ENCODE assay signal across 26 cellular contexts in the genomic region with DNA sequence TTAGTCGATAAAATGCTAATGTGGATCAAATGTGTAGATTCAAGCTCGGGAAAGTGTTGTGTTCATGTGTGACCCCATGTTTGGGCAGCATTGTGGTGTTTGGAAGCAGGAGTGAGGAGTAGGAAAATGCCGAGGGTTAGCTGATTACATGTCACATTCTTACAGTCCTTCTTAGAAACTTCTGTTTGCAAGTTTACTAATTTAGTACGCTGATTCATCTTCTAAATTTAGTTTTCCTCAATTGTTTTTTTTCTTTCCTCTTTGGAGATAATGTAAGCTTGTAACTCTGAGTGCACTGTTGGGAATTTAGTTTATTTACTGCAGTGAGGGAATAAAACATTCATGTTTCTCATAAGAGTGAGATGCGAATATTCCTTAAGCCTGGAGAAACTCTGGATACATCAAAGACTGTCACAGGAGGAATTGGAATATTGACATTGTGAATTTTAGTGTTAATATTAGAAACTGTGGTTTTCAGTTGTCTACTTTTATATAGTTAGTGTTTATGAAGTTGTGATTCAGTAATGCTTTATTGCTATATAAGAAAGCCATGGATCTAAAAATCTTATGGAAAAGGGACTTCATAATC.
DNase-seq lines count a peak whose midpoint lies in the region; ATAC-seq and TF ChIP-seq lines count a peak whose summit lies in the region.
"Had no signal": no experiment of that assay in that cellular context is flagged by ENCODE, and none has a peak within 500 bp of the region (broad histone marks: within the 10 kb centered on the region; RNA-seq: fewer than 3 reads in every experiment).

No MANE protein-coding gene starts in this region.

- H3K27me3 ChIP-seq in IMR-90 (ENCODE audit: control insufficient read depth, insufficient read depth, low read length) = no peaks in the 10 kb centered on the region
- H3K27me3 ChIP-seq in right atrium auricular region = no peaks in the 10 kb centered on the region
- H3K27me3 ChIP-seq in uterus = no peaks in the 10 kb centered on the region
- H3K27me3 ChIP-seq: BLaER1, esophagus muscularis mucosa, hepatocyte, Peyer's patch, SJCRH30, testis had no signal

- TF ChIP-seq CTCF in IMR-90 (conservative IDR thresholded peaks at IDR 0.05; ENCODE audit: low read depth, low read length) (no peak), coronary artery (IDR thresholded peaks at IDR 0.05) (no peak), right atrium auricular region (IDR thresholded peaks at IDR 0.05) (no peak), uterus (IDR thresholded peaks at IDR 0.05) (no peak)

- H3K4me1 ChIP-seq in IMR-90 (ENCODE audit: control insufficient read depth, insufficient read depth, low read length) (peaks cover 15% of the 10 kb centered on the region), right atrium auricular region (peaks cover 0 to 20% of the 10 kb centered on the region in 2 donors), uterus (no peaks in the 10 kb centered on the region)
- H3K4me1 ChIP-seq: BLaER1, Peyer's patch, SJCRH30, testis had no signal

- POLR2A ChIA-PET in IMR-90 (lab: Charles Lee; ENCODE audit: unreplicated experiment) = no interaction called here

- WGBS in IMR-90 (ENCODE audit: extremely low coverage in 2 of 2, insufficient read length in 1 of 2), 2 experiments = 60% methylated on average over 1 of the region's 5 CpGs; no CpG with 5 or more reads in 1 of the 2 experiments

- H3K23ac ChIP-seq in IMR-90 (ENCODE audit: low read depth, low read length) = peak overlapping the region; percentile 90; the same call in 1 of the 2 replicates

- peak overlapping the region; percentile 38; the same call in 1 of the 2 replicates for H3K56ac ChIP-seq in IMR-90 (ENCODE audit: extremely low read depth, insufficient read depth, low read length)

- CTCF ChIA-PET in IMR-90 (lab: Yijun Ruan, JAX) = no interaction called here

- peak overlapping the region in 1 of 2 experiments; percentile 58; a peak in 1 of 4 replicates for H4K8ac ChIP-seq in IMR-90 (ENCODE audit: low read depth in 2 of 2, low read length in 2 of 2)

- H2BK15ac ChIP-seq in IMR-90 (ENCODE audit: low read depth, low read length) = peak overlapping the region; percentile 38; the same call in 1 of the 3 replicates

- H2BK20ac ChIP-seq in IMR-90 (ENCODE audit: low read depth, low read length) = peak overlapping the region; percentile 77; the same call in 1 of the 2 replicates

- TF ChIP-seq POLR2A in IMR-90 (IDR thresholded peaks at IDR 0.05; ENCODE audit: low read depth, low read length) = no peak
- no peak for TF ChIP-seq POLR2A in uterus (IDR thresholded peaks at IDR 0.05)

- H2AK5ac ChIP-seq in IMR-90 (ENCODE audit: low read depth, low read length) = peak overlapping the region; percentile 16; the same call in 1 of the 2 replicates

- peak overlapping the region; percentile 87 for H3K4ac ChIP-seq in IMR-90 (ENCODE audit: low read depth, low read length)

- no peak overlapping the region for H4K91ac ChIP-seq in IMR-90 (ENCODE audit: insufficient read depth, low read depth, low read length)

- H2BK5ac ChIP-seq in IMR-90 (ENCODE audit: low read depth, low read length, poor library complexity, severe bottlenecking) = peak overlapping the region; percentile 99

- peaks cover 22% of the 10 kb centered on the region for H3K9me1 ChIP-seq in IMR-90 (ENCODE audit: insufficient read depth, low read length)

- H3K9ac ChIP-seq in IMR-90 (ENCODE audit: low read depth, low read length) = no peak overlapping the region
- H3K9ac ChIP-seq: BLaER1 had no signal

- no TSS peak for BruUV-seq in IMR-90 (replicated peaks; lab: Mats Ljungman, UMichigan)

- H3K79me1 ChIP-seq in IMR-90 (ENCODE audit: low read depth in 1 of 2, low read length in 2 of 2) = peaks cover 5 to 55% of the 10 kb centered on the region in 2 experiments; a peak in 3 of 4 replicates

- peak overlapping the region; percentile 11; the same call in 1 of the 2 replicates for H3K27ac ChIP-seq in IMR-90 (ENCODE audit: insufficient read depth, low read length)
- peak overlapping the region; percentile 66 to 80 for H3K27ac ChIP-seq in coronary artery
- H3K27ac ChIP-seq in right atrium auricular region = peak overlapping the region; percentile 52 to 90
- peak overlapping the region; percentile 22 to 59 for H3K27ac ChIP-seq in uterus
- H3K27ac ChIP-seq: BLaER1, esophagus muscularis mucosa, hepatocyte, SJCRH30, testis had no signal

- H2AK9ac ChIP-seq in IMR-90 (replicated peaks; ENCODE audit: low read depth, low read length, poor library complexity) = no peak overlapping the region

- dilution Hi-C loops in IMR-90 (cut with HindIII; ENCODE audit: low sequenced_read_pairs, unreplicated experiment) = no loop called here

- in situ Hi-C loops in IMR-90 (cut with MboI; ENCODE audit: low sequenced_read_pairs) = no loop called here

- H2BK120ac ChIP-seq in IMR-90 (ENCODE audit: low read depth, low read length) = peak overlapping the region; percentile 89

- H3K4me2 ChIP-seq in IMR-90 (ENCODE audit: low read depth, low read length) = peak overlapping the region; percentile 38; the same call in 1 of the 2 replicates
- H3K4me2 ChIP-seq: BLaER1, hepatocyte had no signal

- no peak for TF ChIP-seq RAD21 in IMR-90 (IDR thresholded peaks at IDR 0.05; ENCODE audit: low read length)

- no peaks in the 10 kb centered on the region for H4K20me1 ChIP-seq in IMR-90 (ENCODE audit: insufficient read depth, low read length)
- H4K20me1 ChIP-seq: BLaER1 had no signal

- H3K4me3 ChIP-seq in IMR-90 (ENCODE audit: insufficient read depth, low read depth, low read length) = no peak overlapping the region
- peak overlapping the region; percentile 17 for H3K4me3 ChIP-seq in coronary artery
- H3K4me3 ChIP-seq in right atrium auricular region = no peak overlapping the region
- no peak overlapping the region for H3K4me3 ChIP-seq in uterus
- H3K4me3 ChIP-seq: BLaER1, esophagus muscularis mucosa, hepatocyte, Peyer's patch, SJCRH30, testis had no signal

- H3K9me3 ChIP-seq in IMR-90 (ENCODE audit: control insufficient read depth, insufficient read depth, low read length) (peaks cover 6% of the 10 kb centered on the region; the same call in 1 of the 2 replicates), right atrium auricular region (no peaks in the 10 kb centered on the region), uterus (no peaks in the 10 kb centered on the region)
- H3K9me3 ChIP-seq: BLaER1, esophagus muscularis mucosa, Peyer's patch, SJCRH30, testis had no signal

- H3K36me3 ChIP-seq in IMR-90 (ENCODE audit: control insufficient read depth, insufficient read depth, low read length) (peaks cover 5% of the 10 kb centered on the region), right atrium auricular region (no peaks in the 10 kb centered on the region), uterus (no peaks in the 10 kb centered on the region)
- H3K36me3 ChIP-seq: Peyer's patch, SJCRH30 had no signal

- ATAC-seq in IMR-90 (ENCODE audit: low read depth) = no peak
- ATAC-seq in GM21390 (IDR thresholded peaks at IDR 0.05; ENCODE audit: unreplicated experiment) = no peak
- ATAC-seq: activated CD8-positive, alpha-beta memory T cell treated with anti-CD3 and anti-CD28 coated beads, Interleukin-2, amount 10 ng/mL, durations not matched to agents 7 days and 5 days; activated T-cell treated with anti-CD3 and anti-CD28 coated beads, Interleukin-2, amount 50 U/mL, for 4 hours; HepG2 had no signal

- H3K14ac ChIP-seq in IMR-90 (replicated peaks; ENCODE audit: low read depth, low read length) = peak overlapping the region; percentile 62

- DNase-seq in IMR-90 (peak; percentile 64), coronary artery (ENCODE audit: low spot score) (no peak), right atrium auricular region (ENCODE audit: low spot score) (no peak), uterus (no peak), D341Med (ENCODE audit: low spot score) (no peak)
- DNase-seq in stimulated activated CD4-positive, alpha-beta T cell treated with anti-CD3 and anti-CD28 coated beads, Interleukin-1b, Interleukin-23, amount 100 ng/mL, for 48 hours = no peak
- DNase-seq: activated CD4-positive, alpha-beta T cell treated with anti-CD3 and anti-CD28 coated beads, Interleukin-2, amount 50 U/mL, for 1 hour; activated CD8-positive, alpha-beta memory T cell treated with anti-CD3 and anti-CD28 coated beads, Interleukin-2, amount 10 ng/mL, durations not matched to agents 7 days and 5 days; activated gamma-delta T cell; activated T-cell treated with anti-CD3 and anti-CD28 coated beads, Interleukin-2, amount 50 U/mL, for 4 hours; central memory CD4-positive, alpha-beta T cell; DMS53; H9; mammary epithelial cell; NCI-H146; NCI-H2107; NCI-H774; Peyer's patch; SJCRH30; stimulated activated CD4-positive, alpha-beta T cell treated with anti-CD3 and anti-CD28 coated beads, Interleukin-2, amount 100 ng/mL, for 24 hours; testis had no signal

- peak overlapping the region; percentile 25; the same call in 1 of the 2 replicates for H4K5ac ChIP-seq in IMR-90 (ENCODE audit: low read depth, low read length)

- intact Hi-C loops in IMR-90 (cut with micrococcal nuclease) (no loop called here), uterus (cut with DNase I; ENCODE audit: low total_unique reads) (no loop called here)

- peak overlapping the region; percentile 46; the same call in 1 of the 2 replicates for H3K18ac ChIP-seq in IMR-90 (ENCODE audit: low read depth, low read length)

- peak overlapping the region; percentile 57 for H2AFZ ChIP-seq in IMR-90 (replicated peaks; ENCODE audit: low read length, poor library complexity)
- H2AFZ ChIP-seq: hepatocyte had no signal

TF ChIP-seq in IMR-90, 13 proteins besides CTCF, POLR2A, EP300 and RAD21:
- TF ChIP-seq, protein P1, sequence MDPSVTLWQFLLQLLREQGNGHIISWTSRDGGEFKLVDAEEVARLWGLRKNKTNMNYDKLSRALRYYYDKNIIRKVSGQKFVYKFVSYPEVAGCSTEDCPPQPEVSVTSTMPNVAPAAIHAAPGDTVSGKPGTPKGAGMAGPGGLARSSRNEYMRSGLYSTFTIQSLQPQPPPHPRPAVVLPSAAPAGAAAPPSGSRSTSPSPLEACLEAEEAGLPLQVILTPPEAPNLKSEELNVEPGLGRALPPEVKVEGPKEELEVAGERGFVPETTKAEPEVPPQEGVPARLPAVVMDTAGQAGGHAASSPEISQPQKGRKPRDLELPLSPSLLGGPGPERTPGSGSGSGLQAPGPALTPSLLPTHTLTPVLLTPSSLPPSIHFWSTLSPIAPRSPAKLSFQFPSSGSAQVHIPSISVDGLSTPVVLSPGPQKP (IDR thresholded peaks at IDR 0.05; ENCODE audit: borderline replicate concordance, low read depth, low read length) = no peak
- TF ChIP-seq MAZ (IDR thresholded peaks at IDR 0.05; ENCODE audit: borderline replicate concordance, low read depth, low read length) (no peak), BHLHE40 (IDR thresholded peaks at IDR 0.05; ENCODE audit: low read depth, low read length) (no peak), MXI1 (IDR thresholded peaks at IDR 0.05; ENCODE audit: borderline replicate concordance, low read depth, low read length) (no peak), RCOR1 (IDR thresholded peaks at IDR 0.05; ENCODE audit: insufficient replicate concordance, low read length) (no peak), MAFK (IDR thresholded peaks at IDR 0.05; ENCODE audit: low read depth, low read length) (no peak), CEBPB (IDR thresholded peaks at IDR 0.05; ENCODE audit: low read depth, low read length) (no peak), CHD1 (IDR thresholded peaks at IDR 0.05; ENCODE audit: low read depth, low read length) (no peak), RFX5 (IDR thresholded peaks at IDR 0.05; ENCODE audit: low read depth, low read length) (no peak)

Comparison
In these comparisons a context has a peak if more than half of its experiments do, and no peak if none do; other contexts are left out.
1. H3K27ac ChIP-seq: peak in every context shown above with its lines; median percentile 73 in coronary artery; 71 in right atrium auricular region; 40 in uterus; 11 in IMR-90.